Comparison of ENCODE assay signal across 2 cellular contexts in the genomic region with DNA sequence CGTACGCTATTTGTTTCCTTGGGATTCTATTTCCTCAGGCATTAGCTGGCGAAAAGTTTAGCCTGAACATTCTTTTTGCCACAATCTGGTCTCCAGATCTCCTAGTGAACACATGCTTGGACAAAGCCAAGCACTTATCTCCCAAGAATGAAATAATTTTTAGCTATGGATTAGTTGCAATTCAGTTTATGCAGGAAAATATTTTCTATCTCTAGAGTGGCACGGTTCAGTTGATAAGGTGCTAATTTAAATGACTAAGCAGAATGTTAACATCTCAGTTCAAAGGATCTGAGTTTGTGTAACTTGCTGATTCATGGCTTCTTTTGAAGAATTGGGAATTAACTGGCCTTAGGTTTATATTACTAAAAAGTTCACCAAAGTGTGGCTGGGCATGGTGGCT.
A peak's percentile ranks its signal among the peaks of the same experiment; 100 is the strongest.
TF ChIP-seq lines count a peak whose summit lies in the region.

No MANE protein-coding gene starts in this region.

TF ChIP-seq in A549, 52 proteins besides CTCF, POLR2A, EP300 and RAD21 (continued from another document):
- TF ChIP-seq MAFK (IDR thresholded peaks at IDR 0.05; ENCODE audit: partially characterized antibody) (peak; percentile 74), SMC3 (IDR thresholded peaks at IDR 0.05) (no peak), MYC (IDR thresholded peaks at IDR 0.05; ENCODE audit: borderline replicate concordance, low read length) (no peak), FOSL2 (IDR thresholded peaks at IDR 0.05) (no peak), FOSL2 (CRISPR knock-in tag; IDR thresholded peaks at IDR 0.05) (no peak), ZNF302 (CRISPR knock-in tag; IDR thresholded peaks at IDR 0.05) (no peak)

TF ChIP-seq in H1, 55 proteins besides CTCF, POLR2A, EP300 and RAD21 (continued from another document):
- TF ChIP-seq POLR2AphosphoS5 (IDR thresholded peaks at IDR 0.05; ENCODE audit: low read depth, low read length) = no peak
- peak; percentile 58 for TF ChIP-seq BACH1 (IDR thresholded peaks at IDR 0.05; ENCODE audit: low read length)
